ENCODE assay signal across 18 cellular contexts in the genomic region with DNA sequence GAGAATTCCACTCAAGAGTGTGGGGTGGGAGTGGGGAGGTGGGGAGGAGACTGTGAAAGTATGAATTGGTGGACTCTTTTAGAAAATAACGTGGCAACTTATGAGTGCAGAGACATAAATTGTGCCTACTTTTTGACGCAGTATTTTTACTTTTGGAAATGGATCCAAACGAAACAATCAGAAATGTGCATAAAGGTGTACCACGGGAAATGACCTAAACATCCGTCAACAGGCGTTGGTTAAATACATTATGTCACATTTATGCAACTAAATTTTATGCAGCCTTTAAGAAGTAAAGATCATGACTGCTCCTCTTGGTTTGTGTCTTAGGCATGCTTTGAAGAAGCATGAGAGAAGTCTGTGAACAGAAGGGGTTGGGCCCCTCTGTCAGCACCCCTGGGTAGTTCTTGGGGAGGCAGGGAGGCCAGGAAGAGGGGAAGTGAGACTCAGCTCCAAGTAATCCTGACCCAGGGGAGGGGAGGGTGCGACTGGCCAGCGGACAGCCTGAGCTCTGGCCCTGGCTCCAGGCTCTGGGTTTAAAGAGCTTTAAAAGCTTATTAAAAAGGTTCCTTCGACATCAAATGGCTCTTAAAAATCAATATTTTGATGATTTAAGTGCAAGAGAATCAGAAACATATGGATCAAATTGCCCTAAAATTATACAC.
"Had no signal": no experiment of that assay in that cellular context is flagged by ENCODE, and none has a peak within 500 bp of the region (broad histone marks: within the 10 kb centered on the region; RNA-seq: fewer than 3 reads in every experiment).

No MANE protein-coding gene starts in this region.

- H3K9me3 ChIP-seq: lower lobe of right lung had no signal

- H2AFZ ChIP-seq: parathyroid adenoma had no signal

- H3K36me3 Mint-ChIP-seq: activated naive CD4-positive, alpha-beta T cell treated with anti-CD3 and anti-CD28 coated beads, Interleukin-2, amount 10 ng/mL, durations not matched to agents 7 days and 5 days; immature natural killer cell had no signal

- H3K4me3 ChIP-seq: dorsolateral prefrontal cortex, lower lobe of right lung had no signal

- H3K79me2 ChIP-seq: parathyroid adenoma had no signal

- H3K4me3 Mint-ChIP-seq: activated naive CD4-positive, alpha-beta T cell treated with anti-CD3 and anti-CD28 coated beads, Interleukin-2, amount 10 ng/mL, durations not matched to agents 7 days and 5 days; activated T-helper 17 cell treated with anti-CD3 and anti-CD28 coated beads, Interleukin-2, amount 50 U/mL, for 72 hours; immature natural killer cell; type B pancreatic cell had no signal

- H3K27me3 Mint-ChIP-seq: type B pancreatic cell had no signal

- H3K9ac ChIP-seq: parathyroid adenoma had no signal

- H3K36me3 ChIP-seq: lower lobe of right lung had no signal

- FAIRE-seq: astrocyte, bronchial epithelial cell, small intestine had no signal

- H3K4me1 Mint-ChIP-seq: activated naive CD4-positive, alpha-beta T cell treated with anti-CD3 and anti-CD28 coated beads, Interleukin-2, amount 10 ng/mL, durations not matched to agents 7 days and 5 days had no signal

- ATAC-seq: activated T-helper 17 cell treated with anti-CD3 and anti-CD28 coated beads, Interleukin-2, amount 50 U/mL, for 72 hours; lower lobe of right lung; stimulated activated naive CD8-positive, alpha-beta T cell treated with anti-CD3 and anti-CD28 coated beads, Interleukin-15, Interleukin-2, amounts not matched to agents 100 U/mL and 50 U/mL, for 24 hours had no signal

- H3K27ac Mint-ChIP-seq: activated naive CD4-positive, alpha-beta T cell treated with anti-CD3 and anti-CD28 coated beads, Interleukin-2, amount 10 ng/mL, durations not matched to agents 7 days and 5 days; activated T-helper 17 cell treated with anti-CD3 and anti-CD28 coated beads, Interleukin-2, amount 50 U/mL, for 72 hours; immature natural killer cell; type B pancreatic cell had no signal

- H3K27ac ChIP-seq: dorsolateral prefrontal cortex, foreskin keratinocyte, parathyroid adenoma had no signal

- H3K4me1 ChIP-seq: parathyroid adenoma had no signal

- H3K27me3 ChIP-seq: dorsolateral prefrontal cortex, foreskin keratinocyte had no signal

- DNase-seq: activated CD4-positive, alpha-beta T cell treated with anti-CD3 and anti-CD28 coated beads, Interleukin-2, amount 50 U/mL, for 48 hours; activated naive CD4-positive, alpha-beta T cell treated with anti-CD3 and anti-CD28 coated beads, Interleukin-2, amount 10 ng/mL, durations not matched to agents 7 days and 5 days; glutamatergic neuron; immature natural killer cell; lower lobe of right lung; retina; stimulated activated CD4-positive, alpha-beta T cell treated with anti-CD3 and anti-CD28 coated beads, Interleukin-4, amount 100 ng/mL, for 4 hours; stimulated activated CD8-positive, alpha-beta memory T cell treated with anti-CD3 and anti-CD28 coated beads, Interleukin-4, amount 100 ng/mL, for 48 hours; stimulated activated naive CD8-positive, alpha-beta T cell treated with anti-CD3 and anti-CD28 coated beads, Interleukin-15, Interleukin-2, amounts not matched to agents 100 U/mL and 50 U/mL, for 24 hours; T-helper 9 cell had no signal

- H3K9me3 Mint-ChIP-seq: activated naive CD4-positive, alpha-beta T cell treated with anti-CD3 and anti-CD28 coated beads, Interleukin-2, amount 10 ng/mL, durations not matched to agents 7 days and 5 days; activated T-helper 17 cell treated with anti-CD3 and anti-CD28 coated beads, Interleukin-2, amount 50 U/mL, for 72 hours; immature natural killer cell; type B pancreatic cell had no signal
